ENCODE assay signal across 10 cellular contexts in the genomic region with DNA sequence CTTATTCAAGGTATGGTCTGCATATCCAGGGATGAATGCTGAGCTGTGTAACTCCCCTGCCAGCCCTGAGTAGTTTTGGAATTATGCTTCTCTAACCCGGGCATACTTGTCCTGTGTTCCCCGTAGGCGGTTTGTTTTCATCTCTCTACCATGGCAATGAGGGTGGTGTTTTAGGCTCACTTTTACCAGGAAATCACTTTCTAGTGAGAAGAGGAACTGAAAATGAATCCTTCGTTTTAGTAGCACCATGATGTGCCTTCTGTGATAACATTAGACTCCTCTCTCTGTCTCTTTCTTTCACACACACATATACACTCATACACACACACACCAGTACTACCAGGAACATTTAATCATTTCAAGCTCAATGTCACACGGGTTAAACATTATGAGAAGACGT.
DNase-seq lines count a peak whose midpoint lies in the region; ATAC-seq and TF ChIP-seq lines count a peak whose summit lies in the region.
"Had no signal": no experiment of that assay in that cellular context is flagged by ENCODE, and none has a peak within 500 bp of the region (broad histone marks: within the 10 kb centered on the region; RNA-seq: fewer than 3 reads in every experiment).

No MANE protein-coding gene starts in this region.

- DNase-seq in GM20000 (ENCODE audit: low spot score) (peak; percentile 61), RPMI8226 (peak; percentile 63), NCI-H345 treated with DMSO at 0.1 percent for 48 hours (lab: John Stamatoyannopoulos, UW; ENCODE audit: unreplicated experiment) (no peak), ecto neural progenitor cell (ENCODE audit: low spot score) (no peak), islet precursor cell (no peak), amniotic stem cell (lab: John Stamatoyannopoulos, UW) (no peak)
- DNase-seq: activated CD4-positive, alpha-beta T cell treated with anti-CD3 and anti-CD28 coated beads, Interleukin-2, amount 50 U/mL, for 1 hour; DND-41 had no signal

- ATAC-seq in GM18499 (IDR thresholded peaks at IDR 0.05; ENCODE audit: insufficient read depth, unreplicated experiment) (peak; percentile 93), HG03095 (IDR thresholded peaks at IDR 0.05; ENCODE audit: unreplicated experiment) (peak; percentile 97)

- no peak for TF ChIP-seq CTCF in GM20000 (IDR thresholded peaks at IDR 0.05; ENCODE audit: extremely low read depth, missing control alignments)

Comparison
In these comparisons a context has a peak if more than half of its experiments do, and no peak if none do; other contexts are left out.
1. DNase-seq: peak in GM20000 (single experiment) and RPMI8226 (single experiment); none in NCI-H345 treated with DMSO at 0.1 percent for 48 hours (single experiment), ecto neural progenitor cell (single experiment), islet precursor cell (single experiment) and amniotic stem cell (single experiment).